1 cellular context compared by ENCODE assay signal in the genomic region with DNA sequence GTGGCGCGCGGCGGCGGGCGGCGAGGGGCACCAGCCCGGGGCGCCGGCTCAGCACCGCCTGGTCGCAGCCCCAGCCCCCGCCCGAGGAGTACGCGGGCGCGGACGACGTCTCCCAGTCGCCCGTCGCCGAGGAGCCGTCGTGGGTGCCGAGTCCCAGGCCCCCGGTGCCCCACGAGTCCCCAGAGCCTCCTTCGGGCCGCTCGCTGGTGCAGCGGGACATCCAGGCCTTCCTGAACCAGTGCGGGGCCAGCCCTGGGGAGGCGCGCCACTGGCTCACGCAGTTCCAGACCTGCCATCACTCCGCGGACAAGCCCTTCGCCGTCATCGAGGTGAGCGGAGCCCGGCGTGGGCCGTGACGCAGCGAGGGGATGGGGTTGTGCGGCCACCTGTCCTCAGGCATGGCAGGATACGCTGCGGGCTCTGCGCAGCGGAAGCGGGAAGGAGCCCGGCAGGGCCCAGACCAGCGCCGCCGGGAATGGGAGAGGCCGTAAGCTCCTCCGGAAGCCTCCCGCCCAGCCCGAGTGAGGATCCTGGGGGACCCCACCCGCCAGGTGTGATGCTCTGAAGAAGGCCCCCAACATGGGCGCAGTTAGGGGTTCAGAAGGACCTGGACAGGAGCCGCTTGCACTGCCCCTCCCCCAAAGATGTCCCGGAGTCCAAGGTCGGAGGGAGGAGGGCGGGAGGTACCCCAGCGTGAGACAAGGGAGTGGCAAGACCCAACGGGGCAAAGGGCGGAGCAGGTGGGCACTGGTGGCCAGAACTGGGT.
TF ChIP-seq lines count a peak whose summit lies in the region.

No MANE protein-coding gene starts in this region.

TF ChIP-seq in HepG2, 621 proteins besides CTCF, POLR2A, EP300 and RAD21 (continued from another document and continues in another):
- TF ChIP-seq, protein P1, sequence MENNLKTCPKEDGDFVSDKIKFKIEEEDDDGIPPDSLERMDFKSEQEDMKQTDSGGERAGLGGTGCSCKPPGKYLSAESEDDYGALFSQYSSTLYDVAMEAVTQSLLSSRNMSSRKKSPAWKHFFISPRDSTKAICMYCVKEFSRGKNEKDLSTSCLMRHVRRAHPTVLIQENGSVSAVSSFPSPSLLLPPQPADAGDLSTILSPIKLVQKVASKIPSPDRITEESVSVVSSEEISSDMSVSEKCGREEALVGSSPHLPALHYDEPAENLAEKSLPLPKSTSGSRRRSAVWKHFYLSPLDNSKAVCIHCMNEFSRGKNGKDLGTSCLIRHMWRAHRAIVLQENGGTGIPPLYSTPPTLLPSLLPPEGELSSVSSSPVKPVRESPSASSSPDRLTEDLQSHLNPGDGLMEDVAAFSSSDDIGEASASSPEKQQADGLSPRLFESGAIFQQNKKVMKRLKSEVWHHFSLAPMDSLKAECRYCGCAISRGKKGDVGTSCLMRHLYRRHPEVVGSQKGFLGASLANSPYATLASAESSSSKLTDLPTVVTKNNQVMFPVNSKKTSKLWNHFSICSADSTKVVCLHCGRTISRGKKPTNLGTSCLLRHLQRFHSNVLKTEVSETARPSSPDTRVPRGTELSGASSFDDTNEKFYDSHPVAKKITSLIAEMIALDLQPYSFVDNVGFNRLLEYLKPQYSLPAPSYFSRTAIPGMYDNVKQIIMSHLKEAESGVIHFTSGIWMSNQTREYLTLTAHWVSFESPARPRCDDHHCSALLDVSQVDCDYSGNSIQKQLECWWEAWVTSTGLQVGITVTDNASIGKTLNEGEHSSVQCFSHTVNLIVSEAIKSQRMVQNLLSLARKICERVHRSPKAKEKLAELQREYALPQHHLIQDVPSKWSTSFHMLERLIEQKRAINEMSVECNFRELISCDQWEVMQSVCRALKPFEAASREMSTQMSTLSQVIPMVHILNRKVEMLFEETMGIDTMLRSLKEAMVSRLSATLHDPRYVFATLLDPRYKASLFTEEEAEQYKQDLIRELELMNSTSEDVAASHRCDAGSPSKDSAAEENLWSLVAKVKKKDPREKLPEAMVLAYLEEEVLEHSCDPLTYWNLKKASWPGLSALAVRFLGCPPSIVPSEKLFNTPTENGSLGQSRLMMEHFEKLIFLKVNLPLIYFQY (CRISPR knock-in tag; IDR thresholded peaks at IDR 0.05; ENCODE audit: borderline replicate concordance) = no peak
- TF ChIP-seq TOPORS (CRISPR knock-in tag; IDR thresholded peaks at IDR 0.05) (0 out of 2 replicates have a peak, but pooled peaks have one; percentile 33), CHCHD3 (CRISPR knock-in tag; IDR thresholded peaks at IDR 0.05) (no peak; the same call in 1 of the 2 replicates), CBX2 (IDR thresholded peaks at IDR 0.05; ENCODE audit: low read depth, low read length) (no peak), CBX2 (CRISPR knock-in tag; IDR thresholded peaks at IDR 0.05; ENCODE audit: low read depth) (no peak), ZNF780A (CRISPR knock-in tag; IDR thresholded peaks at IDR 0.05) (no peak; the same call in 1 of the 2 replicates), JDP2 (CRISPR knock-in tag; IDR thresholded peaks at IDR 0.05; ENCODE audit: borderline replicate concordance) (no peak), ZNF879 (CRISPR knock-in tag; IDR thresholded peaks at IDR 0.05) (no peak), IKZF1 (IDR thresholded peaks at IDR 0.05) (no peak), RARG (CRISPR knock-in tag; IDR thresholded peaks at IDR 0.05; ENCODE audit: low read depth) (no peak), ZNF124 (CRISPR knock-in tag; IDR thresholded peaks at IDR 0.05) (no peak), ZEB1 (IDR thresholded peaks at IDR 0.05; ENCODE audit: insufficient replicate concordance, low read depth) (no peak), HDAC2 (CRISPR knock-in tag; IDR thresholded peaks at IDR 0.05) (no peak), SP4 (CRISPR knock-in tag; IDR thresholded peaks at IDR 0.05) (peak; percentile 35; the same call in 1 of the 2 replicates), ZNF850 (CRISPR knock-in tag; conservative IDR thresholded peaks at IDR 0.05) (no peak), ZNF230 (CRISPR knock-in tag; IDR thresholded peaks at IDR 0.05) (no peak), U2AF1 (optimal IDR thresholded peaks at IDR 0.05; ENCODE audit: low read depth, low read length) (no peak), BORCS8-MEF2B (CRISPR knock-in tag; IDR thresholded peaks at IDR 0.05) (peak; percentile 53), ZNF282 (IDR thresholded peaks at IDR 0.05; ENCODE audit: partially characterized antibody) (no peak), ZNF614 (CRISPR knock-in tag; IDR thresholded peaks at IDR 0.05; ENCODE audit: borderline replicate concordance) (no peak), NR2F6 (IDR thresholded peaks at IDR 0.05) (no peak), NR2F6 (CRISPR knock-in tag; IDR thresholded peaks at IDR 0.05) (no peak), MEF2D (CRISPR knock-in tag; IDR thresholded peaks at IDR 0.05) (no peak), CEBPB (IDR thresholded peaks at IDR 0.05; ENCODE audit: borderline replicate concordance, low read depth, low read length) (no peak), YEATS4 (CRISPR knock-in tag; IDR thresholded peaks at IDR 0.05; ENCODE audit: borderline replicate concordance) (no peak), MED8 (CRISPR knock-in tag; IDR thresholded peaks at IDR 0.05; ENCODE audit: insufficient replicate concordance) (no peak), JUNB (CRISPR knock-in tag; IDR thresholded peaks at IDR 0.05; ENCODE audit: borderline replicate concordance) (no peak), KLF15 (CRISPR knock-in tag; IDR thresholded peaks at IDR 0.05; ENCODE audit: borderline replicate concordance) (no peak; the same call in 1 of the 2 replicates), MEIS2 (CRISPR knock-in tag; IDR thresholded peaks at IDR 0.05) (0 out of 2 replicates have a peak, but pooled peaks have one; percentile 1)
- TF ChIP-seq, protein P2, sequence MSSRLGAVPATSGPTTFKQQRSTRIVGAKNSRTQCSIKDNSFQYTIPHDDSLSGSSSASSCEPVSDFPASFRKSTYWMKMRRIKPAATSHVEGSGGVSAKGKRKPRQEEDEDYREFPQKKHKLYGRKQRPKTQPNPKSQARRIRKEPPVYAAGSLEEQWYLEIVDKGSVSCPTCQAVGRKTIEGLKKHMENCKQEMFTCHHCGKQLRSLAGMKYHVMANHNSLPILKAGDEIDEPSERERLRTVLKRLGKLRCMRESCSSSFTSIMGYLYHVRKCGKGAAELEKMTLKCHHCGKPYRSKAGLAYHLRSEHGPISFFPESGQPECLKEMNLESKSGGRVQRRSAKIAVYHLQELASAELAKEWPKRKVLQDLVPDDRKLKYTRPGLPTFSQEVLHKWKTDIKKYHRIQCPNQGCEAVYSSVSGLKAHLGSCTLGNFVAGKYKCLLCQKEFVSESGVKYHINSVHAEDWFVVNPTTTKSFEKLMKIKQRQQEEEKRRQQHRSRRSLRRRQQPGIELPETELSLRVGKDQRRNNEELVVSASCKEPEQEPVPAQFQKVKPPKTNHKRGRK (CRISPR knock-in tag; IDR thresholded peaks at IDR 0.05) = no peak
- TF ChIP-seq, protein P3, sequence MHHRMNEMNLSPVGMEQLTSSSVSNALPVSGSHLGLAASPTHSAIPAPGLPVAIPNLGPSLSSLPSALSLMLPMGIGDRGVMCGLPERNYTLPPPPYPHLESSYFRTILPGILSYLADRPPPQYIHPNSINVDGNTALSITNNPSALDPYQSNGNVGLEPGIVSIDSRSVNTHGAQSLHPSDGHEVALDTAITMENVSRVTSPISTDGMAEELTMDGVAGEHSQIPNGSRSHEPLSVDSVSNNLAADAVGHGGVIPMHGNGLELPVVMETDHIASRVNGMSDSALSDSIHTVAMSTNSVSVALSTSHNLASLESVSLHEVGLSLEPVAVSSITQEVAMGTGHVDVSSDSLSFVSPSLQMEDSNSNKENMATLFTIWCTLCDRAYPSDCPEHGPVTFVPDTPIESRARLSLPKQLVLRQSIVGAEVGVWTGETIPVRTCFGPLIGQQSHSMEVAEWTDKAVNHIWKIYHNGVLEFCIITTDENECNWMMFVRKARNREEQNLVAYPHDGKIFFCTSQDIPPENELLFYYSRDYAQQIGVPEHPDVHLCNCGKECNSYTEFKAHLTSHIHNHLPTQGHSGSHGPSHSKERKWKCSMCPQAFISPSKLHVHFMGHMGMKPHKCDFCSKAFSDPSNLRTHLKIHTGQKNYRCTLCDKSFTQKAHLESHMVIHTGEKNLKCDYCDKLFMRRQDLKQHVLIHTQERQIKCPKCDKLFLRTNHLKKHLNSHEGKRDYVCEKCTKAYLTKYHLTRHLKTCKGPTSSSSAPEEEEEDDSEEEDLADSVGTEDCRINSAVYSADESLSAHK (CRISPR knock-in tag; IDR thresholded peaks at IDR 0.05; ENCODE audit: borderline replicate concordance) = no peak
- TF ChIP-seq, protein P4, sequence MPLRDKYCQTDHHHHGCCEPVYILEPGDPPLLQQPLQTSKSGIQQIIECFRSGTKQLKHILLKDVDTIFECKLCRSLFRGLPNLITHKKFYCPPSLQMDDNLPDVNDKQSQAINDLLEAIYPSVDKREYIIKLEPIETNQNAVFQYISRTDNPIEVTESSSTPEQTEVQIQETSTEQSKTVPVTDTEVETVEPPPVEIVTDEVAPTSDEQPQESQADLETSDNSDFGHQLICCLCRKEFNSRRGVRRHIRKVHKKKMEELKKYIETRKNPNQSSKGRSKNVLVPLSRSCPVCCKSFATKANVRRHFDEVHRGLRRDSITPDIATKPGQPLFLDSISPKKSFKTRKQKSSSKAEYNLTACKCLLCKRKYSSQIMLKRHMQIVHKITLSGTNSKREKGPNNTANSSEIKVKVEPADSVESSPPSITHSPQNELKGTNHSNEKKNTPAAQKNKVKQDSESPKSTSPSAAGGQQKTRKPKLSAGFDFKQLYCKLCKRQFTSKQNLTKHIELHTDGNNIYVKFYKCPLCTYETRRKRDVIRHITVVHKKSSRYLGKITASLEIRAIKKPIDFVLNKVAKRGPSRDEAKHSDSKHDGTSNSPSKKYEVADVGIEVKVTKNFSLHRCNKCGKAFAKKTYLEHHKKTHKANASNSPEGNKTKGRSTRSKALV (CRISPR knock-in tag; IDR thresholded peaks at IDR 0.05) = no peak
- TF ChIP-seq, protein P5, sequence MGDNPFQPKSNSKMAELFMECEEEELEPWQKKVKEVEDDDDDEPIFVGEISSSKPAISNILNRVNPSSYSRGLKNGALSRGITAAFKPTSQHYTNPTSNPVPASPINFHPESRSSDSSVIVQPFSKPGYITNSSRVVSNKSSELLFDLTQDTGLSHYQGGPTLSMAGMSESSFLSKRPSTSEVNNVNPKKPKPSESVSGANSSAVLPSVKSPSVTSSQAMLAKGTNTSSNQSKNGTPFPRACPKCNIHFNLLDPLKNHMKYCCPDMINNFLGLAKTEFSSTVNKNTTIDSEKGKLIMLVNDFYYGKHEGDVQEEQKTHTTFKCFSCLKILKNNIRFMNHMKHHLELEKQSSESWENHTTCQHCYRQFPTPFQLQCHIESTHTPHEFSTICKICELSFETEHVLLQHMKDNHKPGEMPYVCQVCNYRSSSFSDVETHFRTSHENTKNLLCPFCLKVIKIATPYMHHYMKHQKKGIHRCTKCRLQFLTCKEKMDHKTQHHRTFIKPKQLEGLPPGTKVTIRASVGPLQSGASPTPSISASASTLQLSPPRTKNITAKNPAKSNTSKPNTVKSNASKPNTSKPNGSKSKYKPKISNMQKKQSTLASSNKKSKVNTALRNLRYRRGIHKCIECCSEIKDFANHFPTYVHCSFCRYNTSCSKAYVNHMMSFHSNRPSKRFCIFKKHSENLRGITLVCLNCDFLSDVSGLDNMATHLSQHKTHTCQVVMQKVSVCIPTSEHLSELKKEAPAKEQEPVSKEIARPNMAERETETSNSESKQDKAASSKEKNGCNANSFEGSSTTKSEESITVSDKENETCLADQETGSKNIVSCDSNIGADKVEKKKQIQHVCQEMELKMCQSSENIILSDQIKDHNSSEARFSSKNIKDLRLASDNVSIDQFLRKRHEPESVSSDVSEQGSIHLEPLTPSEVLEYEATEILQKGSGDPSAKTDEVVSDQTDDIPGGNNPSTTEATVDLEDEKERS (CRISPR knock-in tag; IDR thresholded peaks at IDR 0.05) = no peak
- TF ChIP-seq, protein P6, sequence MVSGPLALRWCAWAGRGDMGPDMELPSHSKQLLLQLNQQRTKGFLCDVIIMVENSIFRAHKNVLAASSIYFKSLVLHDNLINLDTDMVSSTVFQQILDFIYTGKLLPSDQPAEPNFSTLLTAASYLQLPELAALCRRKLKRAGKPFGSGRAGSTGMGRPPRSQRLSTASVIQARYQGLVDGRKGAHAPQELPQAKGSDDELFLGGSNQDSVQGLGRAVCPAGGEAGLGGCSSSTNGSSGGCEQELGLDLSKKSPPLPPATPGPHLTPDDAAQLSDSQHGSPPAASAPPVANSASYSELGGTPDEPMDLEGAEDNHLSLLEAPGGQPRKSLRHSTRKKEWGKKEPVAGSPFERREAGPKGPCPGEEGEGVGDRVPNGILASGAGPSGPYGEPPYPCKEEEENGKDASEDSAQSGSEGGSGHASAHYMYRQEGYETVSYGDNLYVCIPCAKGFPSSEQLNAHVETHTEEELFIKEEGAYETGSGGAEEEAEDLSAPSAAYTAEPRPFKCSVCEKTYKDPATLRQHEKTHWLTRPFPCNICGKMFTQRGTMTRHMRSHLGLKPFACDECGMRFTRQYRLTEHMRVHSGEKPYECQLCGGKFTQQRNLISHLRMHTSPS (CRISPR knock-in tag; IDR thresholded peaks at IDR 0.05; ENCODE audit: low read depth) = peak; percentile 59
- TF ChIP-seq, protein P7, sequence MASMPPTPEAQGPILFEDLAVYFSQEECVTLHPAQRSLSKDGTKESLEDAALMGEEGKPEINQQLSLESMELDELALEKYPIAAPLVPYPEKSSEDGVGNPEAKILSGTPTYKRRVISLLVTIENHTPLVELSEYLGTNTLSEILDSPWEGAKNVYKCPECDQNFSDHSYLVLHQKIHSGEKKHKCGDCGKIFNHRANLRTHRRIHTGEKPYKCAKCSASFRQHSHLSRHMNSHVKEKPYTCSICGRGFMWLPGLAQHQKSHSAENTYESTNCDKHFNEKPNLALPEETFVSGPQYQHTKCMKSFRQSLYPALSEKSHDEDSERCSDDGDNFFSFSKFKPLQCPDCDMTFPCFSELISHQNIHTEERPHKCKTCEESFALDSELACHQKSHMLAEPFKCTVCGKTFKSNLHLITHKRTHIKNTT (CRISPR knock-in tag; IDR thresholded peaks at IDR 0.05) = no peak
- TF ChIP-seq, protein P8, sequence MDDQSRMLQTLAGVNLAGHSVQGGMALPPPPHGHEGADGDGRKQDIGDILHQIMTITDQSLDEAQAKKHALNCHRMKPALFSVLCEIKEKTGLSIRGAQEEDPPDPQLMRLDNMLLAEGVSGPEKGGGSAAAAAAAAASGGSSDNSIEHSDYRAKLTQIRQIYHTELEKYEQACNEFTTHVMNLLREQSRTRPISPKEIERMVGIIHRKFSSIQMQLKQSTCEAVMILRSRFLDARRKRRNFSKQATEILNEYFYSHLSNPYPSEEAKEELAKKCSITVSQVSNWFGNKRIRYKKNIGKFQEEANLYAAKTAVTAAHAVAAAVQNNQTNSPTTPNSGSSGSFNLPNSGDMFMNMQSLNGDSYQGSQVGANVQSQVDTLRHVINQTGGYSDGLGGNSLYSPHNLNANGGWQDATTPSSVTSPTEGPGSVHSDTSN (CRISPR knock-in tag; IDR thresholded peaks at IDR 0.05; ENCODE audit: borderline replicate concordance) = no peak
- TF ChIP-seq, protein P9, sequence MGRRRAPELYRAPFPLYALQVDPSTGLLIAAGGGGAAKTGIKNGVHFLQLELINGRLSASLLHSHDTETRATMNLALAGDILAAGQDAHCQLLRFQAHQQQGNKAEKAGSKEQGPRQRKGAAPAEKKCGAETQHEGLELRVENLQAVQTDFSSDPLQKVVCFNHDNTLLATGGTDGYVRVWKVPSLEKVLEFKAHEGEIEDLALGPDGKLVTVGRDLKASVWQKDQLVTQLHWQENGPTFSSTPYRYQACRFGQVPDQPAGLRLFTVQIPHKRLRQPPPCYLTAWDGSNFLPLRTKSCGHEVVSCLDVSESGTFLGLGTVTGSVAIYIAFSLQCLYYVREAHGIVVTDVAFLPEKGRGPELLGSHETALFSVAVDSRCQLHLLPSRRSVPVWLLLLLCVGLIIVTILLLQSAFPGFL (CRISPR knock-in tag; IDR thresholded peaks at IDR 0.05) = no peak
- TF ChIP-seq, protein P10, sequence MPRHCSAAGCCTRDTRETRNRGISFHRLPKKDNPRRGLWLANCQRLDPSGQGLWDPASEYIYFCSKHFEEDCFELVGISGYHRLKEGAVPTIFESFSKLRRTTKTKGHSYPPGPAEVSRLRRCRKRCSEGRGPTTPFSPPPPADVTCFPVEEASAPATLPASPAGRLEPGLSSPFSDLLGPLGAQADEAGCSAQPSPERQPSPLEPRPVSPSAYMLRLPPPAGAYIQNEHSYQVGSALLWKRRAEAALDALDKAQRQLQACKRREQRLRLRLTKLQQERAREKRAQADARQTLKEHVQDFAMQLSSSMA (CRISPR knock-in tag; IDR thresholded peaks at IDR 0.05) = no peak
